In genomic region chr16:51041546-51041945, GRCh38 we compare ENCODE assay signal across 8 cellular contexts.
"Had no signal": no experiment of that assay in that cellular context is flagged by ENCODE, and none has a peak within 500 bp of the region (broad histone marks: within the 10 kb centered on the region; RNA-seq: fewer than 3 reads in every experiment).

No MANE protein-coding gene starts in this region.

- H3K27ac ChIP-seq: HL-60, KMS-11 had no signal

- ATAC-seq: HepG2, K562 had no signal

- H3K4me3 ChIP-seq: K562 had no signal

- FAIRE-seq: HepG2, HTR-8/SVneo, K562 had no signal

- DNase-seq: IMR-90, KBM-7, KG1 had no signal
